ENCODE assay signal across 2 cellular contexts in the genomic region with DNA sequence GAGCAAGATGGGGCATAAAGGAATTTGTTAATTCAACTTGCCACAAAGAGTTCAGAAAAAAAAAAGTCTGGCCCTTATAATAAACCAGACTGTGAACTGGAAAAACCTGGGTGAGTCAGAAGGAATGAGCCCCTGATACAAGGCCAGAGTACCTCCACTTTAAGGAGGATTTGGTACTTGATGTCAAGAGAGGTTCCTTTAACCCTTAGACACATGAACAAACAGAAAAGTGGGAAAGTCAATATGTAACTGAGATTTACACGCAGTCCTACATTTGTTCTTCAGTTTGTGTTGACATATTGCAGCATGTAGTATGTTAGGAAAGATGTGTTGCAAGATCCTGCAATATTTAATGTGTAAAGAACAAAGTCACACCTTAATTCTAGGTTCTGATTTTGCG.
TF ChIP-seq lines count a peak whose summit lies in the region.

No MANE protein-coding gene starts in this region.

TF ChIP-seq in SK-N-SH treated with all-trans-retinoic acid at 6 μM for 48 hours, 23 proteins besides CTCF, POLR2A, EP300 and RAD21 (continued from another document):
- no peak for TF ChIP-seq ARNTL (CRISPR knock-in tag; IDR thresholded peaks at IDR 0.05; ENCODE audit: borderline replicate concordance, low read depth)
- TF ChIP-seq, protein P1, sequence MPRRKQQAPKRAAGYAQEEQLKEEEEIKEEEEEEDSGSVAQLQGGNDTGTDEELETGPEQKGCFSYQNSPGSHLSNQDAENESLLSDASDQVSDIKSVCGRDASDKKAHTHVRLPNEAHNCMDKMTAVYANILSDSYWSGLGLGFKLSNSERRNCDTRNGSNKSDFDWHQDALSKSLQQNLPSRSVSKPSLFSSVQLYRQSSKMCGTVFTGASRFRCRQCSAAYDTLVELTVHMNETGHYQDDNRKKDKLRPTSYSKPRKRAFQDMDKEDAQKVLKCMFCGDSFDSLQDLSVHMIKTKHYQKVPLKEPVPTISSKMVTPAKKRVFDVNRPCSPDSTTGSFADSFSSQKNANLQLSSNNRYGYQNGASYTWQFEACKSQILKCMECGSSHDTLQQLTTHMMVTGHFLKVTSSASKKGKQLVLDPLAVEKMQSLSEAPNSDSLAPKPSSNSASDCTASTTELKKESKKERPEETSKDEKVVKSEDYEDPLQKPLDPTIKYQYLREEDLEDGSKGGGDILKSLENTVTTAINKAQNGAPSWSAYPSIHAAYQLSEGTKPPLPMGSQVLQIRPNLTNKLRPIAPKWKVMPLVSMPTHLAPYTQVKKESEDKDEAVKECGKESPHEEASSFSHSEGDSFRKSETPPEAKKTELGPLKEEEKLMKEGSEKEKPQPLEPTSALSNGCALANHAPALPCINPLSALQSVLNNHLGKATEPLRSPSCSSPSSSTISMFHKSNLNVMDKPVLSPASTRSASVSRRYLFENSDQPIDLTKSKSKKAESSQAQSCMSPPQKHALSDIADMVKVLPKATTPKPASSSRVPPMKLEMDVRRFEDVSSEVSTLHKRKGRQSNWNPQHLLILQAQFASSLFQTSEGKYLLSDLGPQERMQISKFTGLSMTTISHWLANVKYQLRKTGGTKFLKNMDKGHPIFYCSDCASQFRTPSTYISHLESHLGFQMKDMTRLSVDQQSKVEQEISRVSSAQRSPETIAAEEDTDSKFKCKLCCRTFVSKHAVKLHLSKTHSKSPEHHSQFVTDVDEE (CRISPR knock-in tag; IDR thresholded peaks at IDR 0.05), result no peak
- TF ChIP-seq ZNF565 (CRISPR knock-in tag; conservative IDR thresholded peaks at IDR 0.05; ENCODE audit: low read depth), result no peak
- TF ChIP-seq ZFP3 (CRISPR knock-in tag; IDR thresholded peaks at IDR 0.05), result no peak

TF ChIP-seq in liver, 16 proteins besides CTCF, POLR2A, EP300 and RAD21 (continued from another document):
- TF ChIP-seq, protein P2, sequence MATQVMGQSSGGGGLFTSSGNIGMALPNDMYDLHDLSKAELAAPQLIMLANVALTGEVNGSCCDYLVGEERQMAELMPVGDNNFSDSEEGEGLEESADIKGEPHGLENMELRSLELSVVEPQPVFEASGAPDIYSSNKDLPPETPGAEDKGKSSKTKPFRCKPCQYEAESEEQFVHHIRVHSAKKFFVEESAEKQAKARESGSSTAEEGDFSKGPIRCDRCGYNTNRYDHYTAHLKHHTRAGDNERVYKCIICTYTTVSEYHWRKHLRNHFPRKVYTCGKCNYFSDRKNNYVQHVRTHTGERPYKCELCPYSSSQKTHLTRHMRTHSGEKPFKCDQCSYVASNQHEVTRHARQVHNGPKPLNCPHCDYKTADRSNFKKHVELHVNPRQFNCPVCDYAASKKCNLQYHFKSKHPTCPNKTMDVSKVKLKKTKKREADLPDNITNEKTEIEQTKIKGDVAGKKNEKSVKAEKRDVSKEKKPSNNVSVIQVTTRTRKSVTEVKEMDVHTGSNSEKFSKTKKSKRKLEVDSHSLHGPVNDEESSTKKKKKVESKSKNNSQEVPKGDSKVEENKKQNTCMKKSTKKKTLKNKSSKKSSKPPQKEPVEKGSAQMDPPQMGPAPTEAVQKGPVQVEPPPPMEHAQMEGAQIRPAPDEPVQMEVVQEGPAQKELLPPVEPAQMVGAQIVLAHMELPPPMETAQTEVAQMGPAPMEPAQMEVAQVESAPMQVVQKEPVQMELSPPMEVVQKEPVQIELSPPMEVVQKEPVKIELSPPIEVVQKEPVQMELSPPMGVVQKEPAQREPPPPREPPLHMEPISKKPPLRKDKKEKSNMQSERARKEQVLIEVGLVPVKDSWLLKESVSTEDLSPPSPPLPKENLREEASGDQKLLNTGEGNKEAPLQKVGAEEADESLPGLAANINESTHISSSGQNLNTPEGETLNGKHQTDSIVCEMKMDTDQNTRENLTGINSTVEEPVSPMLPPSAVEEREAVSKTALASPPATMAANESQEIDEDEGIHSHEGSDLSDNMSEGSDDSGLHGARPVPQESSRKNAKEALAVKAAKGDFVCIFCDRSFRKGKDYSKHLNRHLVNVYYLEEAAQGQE (IDR thresholded peaks at IDR 0.05), result peak; percentile 83
- peak in 1 of 2 donors; percentile 63 for TF ChIP-seq EGR1 (IDR thresholded peaks at IDR 0.05; ENCODE audit: low read depth in 2 of 2)
- TF ChIP-seq, protein P3, sequence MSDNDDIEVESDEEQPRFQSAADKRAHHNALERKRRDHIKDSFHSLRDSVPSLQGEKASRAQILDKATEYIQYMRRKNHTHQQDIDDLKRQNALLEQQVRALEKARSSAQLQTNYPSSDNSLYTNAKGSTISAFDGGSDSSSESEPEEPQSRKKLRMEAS (IDR thresholded peaks at IDR 0.05), result peak; percentile 94
- TF ChIP-seq, protein P4, sequence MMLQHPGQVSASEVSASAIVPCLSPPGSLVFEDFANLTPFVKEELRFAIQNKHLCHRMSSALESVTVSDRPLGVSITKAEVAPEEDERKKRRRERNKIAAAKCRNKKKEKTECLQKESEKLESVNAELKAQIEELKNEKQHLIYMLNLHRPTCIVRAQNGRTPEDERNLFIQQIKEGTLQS (IDR thresholded peaks at IDR 0.05), result peak; percentile 89
- TF ChIP-seq FOXA1 (IDR thresholded peaks at IDR 0.05), result peak; percentile 100
- peak; percentile 52 for TF ChIP-seq NR2F2 (IDR thresholded peaks at IDR 0.05)
